28 cellular contexts compared by ENCODE assay signal in the genomic region with DNA sequence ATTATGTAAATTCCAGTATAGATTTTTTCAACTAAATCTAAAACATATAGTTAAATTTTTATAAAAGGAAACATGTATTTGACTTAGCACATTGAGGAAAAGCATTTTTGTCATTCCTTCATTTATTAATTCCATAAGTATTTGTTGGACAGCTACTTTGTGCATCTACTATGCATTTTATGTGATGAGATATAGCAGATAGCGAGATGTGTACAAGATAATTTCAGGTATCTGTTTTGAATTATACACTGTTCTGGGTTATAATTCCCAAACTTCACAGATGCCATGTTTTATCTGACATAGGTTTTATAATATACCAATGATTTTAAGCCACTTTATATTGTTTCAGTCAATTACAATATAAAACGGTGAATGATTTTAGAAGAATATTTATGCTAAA.
DNase-seq lines count a peak whose midpoint lies in the region; ATAC-seq, FAIRE-seq and TF ChIP-seq lines count a peak whose summit lies in the region.
"Had no signal": no experiment of that assay in that cellular context is flagged by ENCODE, and none has a peak within 500 bp of the region (broad histone marks: within the 10 kb centered on the region; RNA-seq: fewer than 3 reads in every experiment).

No MANE protein-coding gene starts in this region.

- no peaks in the 10 kb centered on the region for H3K79me2 ChIP-seq in SK-N-SH (ENCODE audit: insufficient read depth)

- TF ChIP-seq POLR2A in lower leg skin (IDR thresholded peaks at IDR 0.05), result no peak

- H3F3A ChIP-seq in SK-N-SH (replicated peaks; ENCODE audit: insufficient read depth), result no peaks in the 10 kb centered on the region

- no peaks in the 10 kb centered on the region for H3K27me3 Mint-ChIP-seq in activated T-cell treated with anti-CD3 and anti-CD28 coated beads, Interleukin-2, amount 50 U/mL, for 72 hours (ENCODE audit: low read depth)
- H3K27me3 Mint-ChIP-seq: B cell; CD4-positive, alpha-beta T cell had no signal

- peak; percentile 48 for FAIRE-seq in D721Med (lab: Jason Lieb, UNC)
- FAIRE-seq in TTC549 (lab: Jason Lieb, UNC), result peak; percentile 22
- peak; percentile 36 for FAIRE-seq in colon (lab: Jason Lieb, UNC)
- FAIRE-seq: A549, GM12878, GM12892, GM18507 had no signal

- no peaks in the 10 kb centered on the region for H3K9me2 ChIP-seq in SK-N-SH

- H3K4me2 ChIP-seq in SK-N-SH, result no peak overlapping the region
- H3K4me2 ChIP-seq: A549; BLaER1 treated with 17β-estradiol and CSF1 and Interleukin-3, amounts not matched to agents 10 nM and 100 nM had no signal

- intact Hi-C loops in lower leg skin (cut with DNase I; ENCODE audit: low total_unique reads), result no loop called here

- H3K9ac ChIP-seq in SK-N-SH, result no peak overlapping the region
- H3K9ac ChIP-seq: BLaER1 treated with 17β-estradiol and CSF1 and Interleukin-3, amounts not matched to agents 10 nM and 100 nM had no signal

- H3K4me1 ChIP-seq in SK-N-SH (ENCODE audit: control insufficient read depth in 1 of 2, insufficient read depth in 2 of 2, low read depth in 1 of 2, low read length in 1 of 2), result no peaks in the 10 kb centered on the region; a peak in 1 of 4 replicates
- H3K4me1 ChIP-seq: A549; BLaER1 treated with 17β-estradiol and CSF1 and Interleukin-3, amounts not matched to agents 10 nM and 100 nM; Caco-2 had no signal

- H3K27me3 ChIP-seq in SK-N-SH (ENCODE audit: insufficient read depth), result no peaks in the 10 kb centered on the region
- H3K27me3 ChIP-seq: BLaER1 treated with 17β-estradiol and CSF1 and Interleukin-3, amounts not matched to agents 10 nM and 100 nM had no signal

- H3K9me3 Mint-ChIP-seq in activated T-cell treated with anti-CD3 and anti-CD28 coated beads, Interleukin-2, amount 50 U/mL, for 72 hours, result peaks cover 5 to 10% of the 10 kb centered on the region in 2 donors

- CTCF ChIA-PET in SK-N-SH (lab: Yijun Ruan, JAX), result interaction anchor here (1.8 kb wide), 1 partner anchor 197 kb away, joined by 5 read pairs; no protein-coding TSS in a partner anchor

- no peak overlapping the region for H3K4me3 Mint-ChIP-seq in activated T-cell treated with anti-CD3 and anti-CD28 coated beads, Interleukin-2, amount 50 U/mL, for 72 hours
- H3K4me3 Mint-ChIP-seq: B cell; CD4-positive, alpha-beta T cell; CD8-positive, alpha-beta T cell had no signal

- no peak overlapping the region for H3K27ac Mint-ChIP-seq in activated T-cell treated with anti-CD3 and anti-CD28 coated beads, Interleukin-2, amount 50 U/mL, for 72 hours
- H3K27ac Mint-ChIP-seq: B cell; CD4-positive, alpha-beta T cell; CD8-positive, alpha-beta T cell had no signal

- no peaks in the 10 kb centered on the region for H3K36me3 ChIP-seq in SK-N-SH (replicated peaks in 1 of 2; ENCODE audit: control insufficient read depth in 1 of 2, insufficient read depth in 2 of 2, low read length in 1 of 2)
- H3K36me3 ChIP-seq: BLaER1 treated with 17β-estradiol and CSF1 and Interleukin-3, amounts not matched to agents 10 nM and 100 nM had no signal

- DNase-seq in D721Med (ENCODE audit: insufficient read length, low spot score), result no peak
- DNase-seq in SK-N-SH, result no peak
- no peak for DNase-seq in lower leg skin (ENCODE audit: low spot score in 2 of 2)
- no peak for DNase-seq in activated T-cell treated with anti-CD3 and anti-CD28 coated beads, Interleukin-2, amount 50 U/mL, for 72 hours
- DNase-seq in KG1 (lab: John Stamatoyannopoulos, UW), result no peak
- DNase-seq: AML-193; Caco-2; Calu3; CD4-positive, alpha-beta T cell; CD8-positive, alpha-beta T cell; DMS 273 treated with DMSO at 0.1 percent for 48 hours; DMS153; DMS53; DMS79; DND-41; EL; GDM1 had no signal

- POLR2A ChIA-PET in SK-N-SH (lab: Yijun Ruan, JAX), result no interaction called here

- no peaks in the 10 kb centered on the region for H4K20me1 ChIP-seq in SK-N-SH (ENCODE audit: insufficient read depth)
- H4K20me1 ChIP-seq: BLaER1 treated with 17β-estradiol and CSF1 and Interleukin-3, amounts not matched to agents 10 nM and 100 nM had no signal

- H2AFZ ChIP-seq in SK-N-SH (ENCODE audit: low read depth), result no peak overlapping the region

- H3K27ac ChIP-seq in SK-N-SH (ENCODE audit: low read depth in 2 of 2, low read length in 1 of 2), result no peak overlapping the region
- H3K27ac ChIP-seq: 22Rv1; A549; BLaER1 treated with 17β-estradiol and CSF1 and Interleukin-3, amounts not matched to agents 10 nM and 100 nM; C4-2B had no signal

- TF ChIP-seq CTCF in D721Med (IDR thresholded peaks at IDR 0.05; ENCODE audit: insufficient read depth, missing control alignments) (no peak), SK-N-SH (IDR thresholded peaks at IDR 0.05) (no peak), lower leg skin (IDR thresholded peaks at IDR 0.05) (no peak)

- TF ChIP-seq EP300 in SK-N-SH (IDR thresholded peaks at IDR 0.05; ENCODE audit: borderline replicate concordance in 1 of 2, low read depth in 1 of 2, low read length in 1 of 2), result no peak

- TF ChIP-seq RAD21 in SK-N-SH (IDR thresholded peaks at IDR 0.05; ENCODE audit: low read length), result no peak

- ATAC-seq in activated T-cell treated with anti-CD3 and anti-CD28 coated beads, Interleukin-2, amount 50 U/mL, for 72 hours (replicated peaks in 1 of 2), result no peak
- ATAC-seq in HG03457 (IDR thresholded peaks at IDR 0.05; ENCODE audit: unreplicated experiment), result no peak
- ATAC-seq: A549; CD8-positive, alpha-beta T cell; GM12878 had no signal

- H3K4me3 ChIP-seq in SK-N-SH (ENCODE audit: low read depth in 2 of 2, low read length in 1 of 2) (no peak overlapping the region), lower leg skin (ENCODE audit: low read depth, poor library complexity, severe bottlenecking) (no peak overlapping the region)
- H3K4me3 ChIP-seq: A549; BLaER1 treated with 17β-estradiol and CSF1 and Interleukin-3, amounts not matched to agents 10 nM and 100 nM; GM12878 had no signal

- no peaks in the 10 kb centered on the region for H3K36me3 Mint-ChIP-seq in activated T-cell treated with anti-CD3 and anti-CD28 coated beads, Interleukin-2, amount 50 U/mL, for 72 hours (ENCODE audit: insufficient read depth in 2 of 2)
- H3K36me3 Mint-ChIP-seq: CD8-positive, alpha-beta T cell had no signal

- H3K4me1 Mint-ChIP-seq in activated T-cell treated with anti-CD3 and anti-CD28 coated beads, Interleukin-2, amount 50 U/mL, for 72 hours (ENCODE audit: low read depth), result no peaks in the 10 kb centered on the region
- H3K4me1 Mint-ChIP-seq: B cell had no signal

- no peaks in the 10 kb centered on the region for H3K9me3 ChIP-seq in SK-N-SH
- H3K9me3 ChIP-seq: A549; BLaER1 treated with 17β-estradiol and CSF1 and Interleukin-3, amounts not matched to agents 10 nM and 100 nM; Caco-2 had no signal

- 73% methylated on average over 2 of the region's 2 CpGs for WGBS in SK-N-SH (ENCODE audit: low lambda C conversion rate)
- whole genome bisulfite sequencing in lower leg skin, 2 donors, result 76 to 80% methylated on average over 2 of the region's 2 CpGs

TF ChIP-seq in SK-N-SH, 30 proteins besides CTCF, POLR2A, EP300 and RAD21:
- TF ChIP-seq GABPA (IDR thresholded peaks at IDR 0.05; ENCODE audit: low read depth), result no peak
- no peak for TF ChIP-seq SIN3A (IDR thresholded peaks at IDR 0.05; ENCODE audit: borderline replicate concordance, low read depth, low read length)
- TF ChIP-seq, protein P1, sequence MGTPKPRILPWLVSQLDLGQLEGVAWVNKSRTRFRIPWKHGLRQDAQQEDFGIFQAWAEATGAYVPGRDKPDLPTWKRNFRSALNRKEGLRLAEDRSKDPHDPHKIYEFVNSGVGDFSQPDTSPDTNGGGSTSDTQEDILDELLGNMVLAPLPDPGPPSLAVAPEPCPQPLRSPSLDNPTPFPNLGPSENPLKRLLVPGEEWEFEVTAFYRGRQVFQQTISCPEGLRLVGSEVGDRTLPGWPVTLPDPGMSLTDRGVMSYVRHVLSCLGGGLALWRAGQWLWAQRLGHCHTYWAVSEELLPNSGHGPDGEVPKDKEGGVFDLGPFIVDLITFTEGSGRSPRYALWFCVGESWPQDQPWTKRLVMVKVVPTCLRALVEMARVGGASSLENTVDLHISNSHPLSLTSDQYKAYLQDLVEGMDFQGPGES (IDR thresholded peaks at IDR 0.05; ENCODE audit: low read depth, low read length), result no peak
- TF ChIP-seq GATA2 (CRISPR knock-in tag; IDR thresholded peaks at IDR 0.05), result peak; percentile 37; the same call in 1 of the 2 replicates
- 0 out of 2 replicates have a peak, but pooled peaks have one; percentile 18 for TF ChIP-seq TCF12 (IDR thresholded peaks at IDR 0.05)
